1 cellular context compared by ENCODE assay signal in the genomic region with DNA sequence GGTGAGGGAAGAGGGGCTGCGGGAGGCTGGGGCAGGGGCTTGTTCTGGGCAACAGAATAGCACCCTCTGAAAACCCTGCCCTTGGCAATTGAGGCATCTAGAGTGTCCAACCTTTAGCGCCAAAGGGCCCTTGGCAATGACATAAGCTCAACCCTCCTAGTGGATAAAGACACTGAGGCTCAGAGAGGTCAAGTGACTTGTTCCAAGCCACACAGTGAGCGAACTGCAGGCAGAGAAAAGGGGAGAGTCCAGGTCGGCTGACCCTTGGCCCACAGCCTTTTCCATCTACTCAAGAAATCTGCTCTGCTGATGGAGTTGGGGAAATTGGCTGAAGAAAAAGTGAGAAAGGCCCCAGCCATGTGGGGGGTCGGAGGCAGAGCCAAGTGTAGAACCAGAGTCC.
A peak's percentile ranks its signal among the peaks of the same experiment; 100 is the strongest.
TF ChIP-seq lines count a peak whose summit lies in the region.

No MANE protein-coding gene starts in this region.

TF ChIP-seq in K562, 482 proteins besides CTCF, POLR2A, EP300 and RAD21:
- TF ChIP-seq, protein P1, sequence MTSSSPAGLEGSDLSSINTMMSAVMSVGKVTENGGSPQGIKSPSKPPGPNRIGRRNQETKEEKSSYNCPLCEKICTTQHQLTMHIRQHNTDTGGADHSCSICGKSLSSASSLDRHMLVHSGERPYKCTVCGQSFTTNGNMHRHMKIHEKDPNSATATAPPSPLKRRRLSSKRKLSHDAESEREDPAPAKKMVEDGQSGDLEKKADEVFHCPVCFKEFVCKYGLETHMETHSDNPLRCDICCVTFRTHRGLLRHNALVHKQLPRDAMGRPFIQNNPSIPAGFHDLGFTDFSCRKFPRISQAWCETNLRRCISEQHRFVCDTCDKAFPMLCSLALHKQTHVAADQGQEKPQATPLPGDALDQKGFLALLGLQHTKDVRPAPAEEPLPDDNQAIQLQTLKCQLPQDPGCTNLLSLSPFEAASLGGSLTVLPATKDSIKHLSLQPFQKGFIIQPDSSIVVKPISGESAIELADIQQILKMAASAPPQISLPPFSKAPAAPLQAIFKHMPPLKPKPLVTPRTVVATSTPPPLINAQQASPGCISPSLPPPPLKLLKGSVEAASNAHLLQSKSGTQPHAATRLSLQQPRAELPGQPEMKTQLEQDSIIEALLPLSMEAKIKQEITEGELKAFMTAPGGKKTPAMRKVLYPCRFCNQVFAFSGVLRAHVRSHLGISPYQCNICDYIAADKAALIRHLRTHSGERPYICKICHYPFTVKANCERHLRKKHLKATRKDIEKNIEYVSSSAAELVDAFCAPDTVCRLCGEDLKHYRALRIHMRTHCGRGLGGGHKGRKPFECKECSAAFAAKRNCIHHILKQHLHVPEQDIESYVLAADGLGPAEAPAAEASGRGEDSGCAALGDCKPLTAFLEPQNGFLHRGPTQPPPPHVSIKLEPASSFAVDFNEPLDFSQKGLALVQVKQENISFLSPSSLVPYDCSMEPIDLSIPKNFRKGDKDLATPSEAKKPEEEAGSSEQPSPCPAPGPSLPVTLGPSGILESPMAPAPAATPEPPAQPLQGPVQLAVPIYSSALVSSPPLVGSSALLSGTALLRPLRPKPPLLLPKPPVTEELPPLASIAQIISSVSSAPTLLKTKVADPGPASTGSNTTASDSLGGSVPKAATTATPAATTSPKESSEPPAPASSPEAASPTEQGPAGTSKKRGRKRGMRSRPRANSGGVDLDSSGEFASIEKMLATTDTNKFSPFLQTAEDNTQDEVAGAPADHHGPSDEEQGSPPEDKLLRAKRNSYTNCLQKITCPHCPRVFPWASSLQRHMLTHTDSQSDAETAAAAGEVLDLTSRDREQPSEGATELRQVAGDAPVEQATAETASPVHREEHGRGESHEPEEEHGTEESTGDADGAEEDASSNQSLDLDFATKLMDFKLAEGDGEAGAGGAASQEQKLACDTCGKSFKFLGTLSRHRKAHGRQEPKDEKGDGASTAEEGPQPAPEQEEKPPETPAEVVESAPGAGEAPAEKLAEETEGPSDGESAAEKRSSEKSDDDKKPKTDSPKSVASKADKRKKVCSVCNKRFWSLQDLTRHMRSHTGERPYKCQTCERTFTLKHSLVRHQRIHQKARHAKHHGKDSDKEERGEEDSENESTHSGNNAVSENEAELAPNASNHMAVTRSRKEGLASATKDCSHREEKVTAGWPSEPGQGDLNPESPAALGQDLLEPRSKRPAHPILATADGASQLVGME (CRISPR knock-in tag; IDR thresholded peaks at IDR 0.05) = no peak
- 0 out of 2 replicates have a peak, but pooled peaks have one; percentile 13 for TF ChIP-seq BCOR (IDR thresholded peaks at IDR 0.05)
